Comparison of ENCODE assay signal across 8 cellular contexts in the genomic region with DNA sequence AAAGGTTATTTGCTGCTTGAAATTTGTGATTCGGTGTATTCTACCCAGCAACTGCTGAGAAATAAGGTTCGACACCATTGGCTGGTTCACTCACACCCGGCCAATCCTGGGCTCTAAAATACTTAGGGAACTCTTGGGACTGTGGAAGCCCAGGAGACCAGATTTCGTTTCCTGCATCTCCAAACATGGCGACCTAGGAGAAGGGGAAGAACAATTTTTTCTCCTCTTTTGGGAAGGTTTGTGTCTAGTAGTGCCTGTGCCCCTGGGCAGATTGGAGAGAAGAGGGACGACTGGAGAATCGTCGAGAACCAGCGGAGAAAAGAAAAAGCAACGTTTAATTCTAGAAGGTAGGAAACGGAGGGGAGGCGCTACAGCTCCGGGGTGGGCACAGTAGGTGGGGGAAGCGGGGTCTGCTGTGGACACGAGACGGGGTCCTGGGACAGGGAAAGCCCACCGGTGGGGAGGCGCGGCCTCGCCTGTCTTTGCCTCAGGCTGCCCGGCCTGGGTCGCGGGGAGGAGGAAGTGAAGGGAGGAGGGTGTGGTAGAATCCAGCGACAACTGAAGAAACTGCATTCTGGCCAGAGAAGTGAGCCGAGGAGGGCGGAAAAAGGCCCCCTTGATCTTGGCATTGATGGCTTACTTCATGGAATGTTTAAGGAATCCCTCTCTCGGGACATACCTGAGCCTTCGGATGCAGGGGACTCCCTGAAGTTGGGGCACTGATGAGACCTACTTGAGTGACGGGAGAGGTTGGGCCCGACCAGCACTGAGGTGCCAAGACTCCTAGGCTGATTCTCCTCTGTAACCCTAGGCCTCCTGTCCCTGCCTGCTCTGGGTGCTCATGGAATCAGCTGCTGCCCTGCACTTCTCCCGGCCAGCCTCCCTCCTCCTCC. TPM values are rescaled to one million over a fixed set of nuclear protein-coding genes. Genes with fewer than 3 reads are reported as not detected.
A peak's percentile ranks its signal among the peaks of the same experiment; 100 is the strongest.
DNase-seq lines count a peak whose midpoint lies in the region; ATAC-seq and TF ChIP-seq lines count a peak whose summit lies in the region.

A gene (plus strand): TSS at position 160 of the 893 bp plus-strand sequence. CDS start 682 bp downstream, at position 842.

- peaks cover 39 to 59% (median 50%) of the 10 kb centered on the region in 3 donors for H3K4me1 Mint-ChIP-seq in IgD-negative memory B cell
- peaks cover 55% of the 10 kb centered on the region for H3K4me1 Mint-ChIP-seq in activated T-cell treated with anti-CD3 and anti-CD28 coated beads, Interleukin-2, amount 50 U/mL, for 24 hours (ENCODE audit: low read depth)

- H3K27ac Mint-ChIP-seq in IgD-negative memory B cell: peak within 1 kb of the TSS; percentile 78 to 98 (median 96)
- peak within 1 kb of the TSS; percentile 98 for H3K27ac Mint-ChIP-seq in activated T-cell treated with anti-CD3 and anti-CD28 coated beads, Interleukin-2, amount 50 U/mL, for 24 hours

- no peaks in the 10 kb centered on the region for H3K9me3 ChIP-seq in PC-3 (ENCODE audit: low read length)
- no peaks in the 10 kb centered on the region for H3K9me3 ChIP-seq in esophagus (ENCODE audit: control insufficient read depth in 2 of 2, insufficient read depth in 1 of 2, low read depth in 1 of 2, low read length in 1 of 2)

- H4K20me1 ChIP-seq in PC-3 (ENCODE audit: low read length): no peaks in the 10 kb centered on the region

- intact Hi-C loops in PC-3 (cut with micrococcal nuclease): loop anchor here (1.0 kb wide), 1 partner anchor 15 kb away; no protein-coding TSS in a partner anchor

- no peak; the same call in 1 of the 2 replicates for TF ChIP-seq CTCF in PC-3 (conservative IDR thresholded peaks at IDR 0.05; ENCODE audit: low read depth, low read length)

- POLR2A ChIA-PET in PC-3 (lab: Charles Lee; ENCODE audit: unreplicated experiment): no interaction called here

- WGBS in esophagus, 2 donors: 0 to 1% methylated on average over 31 of the region's 31 CpGs

- peaks cover 22% of the 10 kb centered on the region for H3K36me3 ChIP-seq in PC-3 (ENCODE audit: low read depth, low read length)
- H3K36me3 ChIP-seq in esophagus (ENCODE audit: control insufficient read depth in 2 of 2, insufficient read depth in 2 of 2, low read length in 1 of 2): peaks cover 0 to 9% of the 10 kb centered on the region in 2 donors

- CTCF ChIA-PET in PC-3 (lab: Charles Lee): no interaction called here

- H3K4me3 Mint-ChIP-seq in IgD-negative memory B cell: peak within 1 kb of the TSS; percentile 98 to 100 (median 100)
- peak within 1 kb of the TSS; percentile 94 for H3K4me3 Mint-ChIP-seq in activated T-cell treated with anti-CD3 and anti-CD28 coated beads, Interleukin-2, amount 50 U/mL, for 24 hours

- ATAC-seq in GM21619 (IDR thresholded peaks at IDR 0.05; ENCODE audit: unreplicated experiment) (peak; percentile 97), PC-3 (peak; percentile 99)

- no peaks in the 10 kb centered on the region for H3F3A ChIP-seq in PC-3 (ENCODE audit: low read length, unreplicated experiment)

- H3K27me3 ChIP-seq in PC-3 (ENCODE audit: low read length): no peaks in the 10 kb centered on the region
- no peaks in the 10 kb centered on the region for H3K27me3 ChIP-seq in esophagus (ENCODE audit: control insufficient read depth in 1 of 2, insufficient read depth in 2 of 2, low read length in 2 of 2)

- no peaks in the 10 kb centered on the region for H3K9me2 ChIP-seq in PC-3 (replicated peaks; ENCODE audit: low read length)

- H3K4me2 ChIP-seq in PC-3 (ENCODE audit: low read length): peak within 1 kb of the TSS; percentile 80

- peaks cover 41% of the 10 kb centered on the region for H3K79me2 ChIP-seq in PC-3 (ENCODE audit: low read length)

- peak within 1 kb of the TSS; percentile 91 for H3K9ac ChIP-seq in PC-3 (ENCODE audit: low read length)

- H3K4me3 ChIP-seq in PC-3 (ENCODE audit: low read length) (peak within 1 kb of the TSS; percentile 78), esophagus (ENCODE audit: low read depth in 1 of 2, low read length in 2 of 2) (peak within 1 kb of the TSS; percentile 75 to 84)

- H3K27me3 Mint-ChIP-seq in IgD-negative memory B cell: no peaks in the 10 kb centered on the region
- no peaks in the 10 kb centered on the region for H3K27me3 Mint-ChIP-seq in activated T-cell treated with anti-CD3 and anti-CD28 coated beads, Interleukin-2, amount 50 U/mL, for 24 hours

- H3K4me1 ChIP-seq in PC-3 (ENCODE audit: insufficient read depth, low read length): peaks cover 21% of the 10 kb centered on the region
- peaks cover 0 to 12% of the 10 kb centered on the region in 2 donors for H3K4me1 ChIP-seq in esophagus (ENCODE audit: control insufficient read depth in 2 of 2, insufficient read depth in 2 of 2, low read length in 1 of 2)

- H3K27ac ChIP-seq in PC-3 (ENCODE audit: low read length) (peak within 1 kb of the TSS; percentile 48), esophagus (ENCODE audit: low read depth in 2 of 2, low read length in 1 of 2) (peak within 1 kb of the TSS; percentile 88 to 89)

- peak; percentile 72 for DNase-seq in DMS153 treated with DMSO at 0.1 percent for 48 hours (lab: John Stamatoyannopoulos, UW; ENCODE audit: unreplicated experiment)
- DNase-seq in PC-3: peak; percentile 94
- peak; percentile 68 for DNase-seq in activated T-cell treated with anti-CD3 and anti-CD28 coated beads, Interleukin-2, amount 50 U/mL, for 24 hours
- DNase-seq in mucosa of gallbladder (ENCODE audit: low spot score): peak; percentile 88
- DNase-seq in stimulated activated CD8-positive, alpha-beta memory T cell treated with anti-CD3 and anti-CD28 coated beads, Interleukin-7, amount 100 ng/mL, for 4 hours (ENCODE audit: low read depth in 2 of 2): peak; percentile 42 to 57

- H2AFZ ChIP-seq in PC-3 (ENCODE audit: low read length): peak within 1 kb of the TSS; percentile 92

- H3K36me3 Mint-ChIP-seq in IgD-negative memory B cell: peaks cover 9% of the 10 kb centered on the region
- peaks cover 63% of the 10 kb centered on the region for H3K36me3 Mint-ChIP-seq in activated T-cell treated with anti-CD3 and anti-CD28 coated beads, Interleukin-2, amount 50 U/mL, for 24 hours (ENCODE audit: low read depth)

- no peaks in the 10 kb centered on the region for H3K9me3 Mint-ChIP-seq in IgD-negative memory B cell
- no peaks in the 10 kb centered on the region for H3K9me3 Mint-ChIP-seq in activated T-cell treated with anti-CD3 and anti-CD28 coated beads, Interleukin-2, amount 50 U/mL, for 24 hours

- TSS peak; percentile 67 for BruUV-seq in PC-3 (replicated peaks; lab: Mats Ljungman, UMichigan)

RNA-seq across cellular contexts. Expression of the gene that starts here (rescaled TPM):
- 16.9 TPM for polyA plus RNA-seq in IgD-negative memory B cell
- total RNA-seq in PC-3 (2014; rRNA removed): 13.1 and 14.6 TPM in 2 replicates
- polyA plus RNA-seq in esophagus: 10 to 100 TPM; 10.3 to 10.7 TPM
- 23.4 TPM for total RNA-seq in mucosa of gallbladder

Comparison
In these comparisons a context has a peak if more than half of its experiments do, and no peak if none do; other contexts are left out.
1. Peak in every context shown above with its lines: DNase-seq, ATAC-seq, H3K4me3 ChIP-seq and H3K27ac ChIP-seq.